Comparison of ENCODE assay signal across 14 cellular contexts in genomic region chr9:93345630-93346239, GRCh38.
DNase-seq lines count a peak whose midpoint lies in the region; ATAC-seq and TF ChIP-seq lines count a peak whose summit lies in the region.
"Had no signal": no experiment of that assay in that cellular context is flagged by ENCODE, and none has a peak within 500 bp of the region (broad histone marks: within the 10 kb centered on the region; RNA-seq: fewer than 3 reads in every experiment).

No MANE protein-coding gene starts in this region.

- H3K9me3 ChIP-seq in ascending aorta (no peaks in the 10 kb centered on the region), thymus (ENCODE audit: control insufficient read depth) (no peaks in the 10 kb centered on the region)
- no peaks in the 10 kb centered on the region for H3K9me3 ChIP-seq in naive thymus-derived CD4-positive, alpha-beta T cell (ENCODE audit: control insufficient read depth in 2 of 3, low read length in 3 of 3)

- TF ChIP-seq CTCF in ascending aorta (IDR thresholded peaks at IDR 0.05) (no peak), glutamatergic neuron (IDR thresholded peaks at IDR 0.05; ENCODE audit: partially characterized antibody, unreplicated experiment) (no peak), HFFc6 (IDR thresholded peaks at IDR 0.05) (no peak)

- H3K4me3 Mint-ChIP-seq in glutamatergic neuron (ENCODE audit: unreplicated experiment) (peak overlapping the region; percentile 80), HFFc6 (no peak overlapping the region)
- peak overlapping the region in 7 of 10 donors; percentile 23 to 91 (median 49) for H3K4me3 Mint-ChIP-seq in naive thymus-derived CD4-positive, alpha-beta T cell

- H3K36me3 ChIP-seq in ascending aorta (no peaks in the 10 kb centered on the region), thymus (ENCODE audit: control insufficient read depth, insufficient read depth) (no peaks in the 10 kb centered on the region)
- no peaks in the 10 kb centered on the region for H3K36me3 ChIP-seq in naive thymus-derived CD4-positive, alpha-beta T cell (ENCODE audit: control insufficient read depth in 2 of 3, insufficient read depth in 3 of 3, low read length in 3 of 3)

- H3K36me3 Mint-ChIP-seq in glutamatergic neuron (ENCODE audit: unreplicated experiment), result no peaks in the 10 kb centered on the region
- peaks cover 0 to 4% (median 3%) of the 10 kb centered on the region in 5 donors for H3K36me3 Mint-ChIP-seq in naive thymus-derived CD4-positive, alpha-beta T cell
- peaks cover 5% of the 10 kb centered on the region for H3K36me3 Mint-ChIP-seq in HFFc6 (ENCODE audit: low read depth)
- H3K36me3 Mint-ChIP-seq: activated naive CD4-positive, alpha-beta T cell treated with anti-CD3 and anti-CD28 coated beads, Interleukin-2, amount 10 ng/mL, durations not matched to agents 7 days and 5 days had no signal

- DNase-seq in ascending aorta (ENCODE audit: low spot score in 2 of 2), result no peak
- peak; percentile 35 for DNase-seq in glutamatergic neuron
- DNase-seq in naive thymus-derived CD4-positive, alpha-beta T cell, result no peak
- no peak for DNase-seq in HFFc6
- DNase-seq in AG08395 (ENCODE audit: low spot score), result no peak
- no peak for DNase-seq in SIG-M5 treated with dmso at 0.1 percent for 504 hours (lab: John Stamatoyannopoulos, UW; ENCODE audit: unreplicated experiment)
- DNase-seq: activated CD4-positive, alpha-beta T cell treated with anti-CD3 and anti-CD28 coated beads for 1 hour; DMS79; HCEC 1CT; NCI-H1436 treated with DMSO at 0.1 percent for 48 hours; PC-3 had no signal

- WGBS in thymus, result 55% methylated on average over 21 of the region's 21 CpGs

- H3K27ac Mint-ChIP-seq in glutamatergic neuron (ENCODE audit: unreplicated experiment), result peak overlapping the region; percentile 33
- no peak overlapping the region for H3K27ac Mint-ChIP-seq in naive thymus-derived CD4-positive, alpha-beta T cell
- no peak overlapping the region for H3K27ac Mint-ChIP-seq in HFFc6
- H3K27ac Mint-ChIP-seq: activated naive CD4-positive, alpha-beta T cell treated with anti-CD3 and anti-CD28 coated beads, Interleukin-2, amount 10 ng/mL, durations not matched to agents 7 days and 5 days had no signal

- no peaks in the 10 kb centered on the region for H3K4me1 ChIP-seq in ascending aorta
- H3K4me1 ChIP-seq in naive thymus-derived CD4-positive, alpha-beta T cell (ENCODE audit: control insufficient read depth in 2 of 2, insufficient read depth in 2 of 2, low read length in 2 of 2), result no peaks in the 10 kb centered on the region
- H3K4me1 ChIP-seq in thymus (ENCODE audit: control insufficient read depth, insufficient read depth, low read length), result no peaks in the 10 kb centered on the region

- intact Hi-C loops in ascending aorta (cut with DNase I), result no loop called here
- intact Hi-C loops in naive thymus-derived CD4-positive, alpha-beta T cell (cut with micrococcal nuclease), result no loop called here

- H3K4me3 ChIP-seq in ascending aorta (peak overlapping the region; percentile 41 to 62), thymus (ENCODE audit: low read length) (peak overlapping the region; percentile 1)
- no peak overlapping the region for H3K4me3 ChIP-seq in naive thymus-derived CD4-positive, alpha-beta T cell (ENCODE audit: low read length)

- CTCF ChIA-PET in naive thymus-derived CD4-positive, alpha-beta T cell (lab: Charles Lee), result no interaction called here

- ATAC-seq in naive thymus-derived CD4-positive, alpha-beta T cell, result no peak
- ATAC-seq: PC-3 had no signal

- H3K4me1 Mint-ChIP-seq in glutamatergic neuron (ENCODE audit: low read depth, unreplicated experiment), result peaks cover 7% of the 10 kb centered on the region
- peaks cover 0 to 6% (median 5%) of the 10 kb centered on the region in 7 donors for H3K4me1 Mint-ChIP-seq in naive thymus-derived CD4-positive, alpha-beta T cell
- no peaks in the 10 kb centered on the region for H3K4me1 Mint-ChIP-seq in HFFc6 (ENCODE audit: low read depth)

- peaks cover 13% of the 10 kb centered on the region for H3K9me3 Mint-ChIP-seq in glutamatergic neuron (ENCODE audit: unreplicated experiment)
- peaks cover 0 to 1% (median 0%) of the 10 kb centered on the region in 11 donors for H3K9me3 Mint-ChIP-seq in naive thymus-derived CD4-positive, alpha-beta T cell
- no peaks in the 10 kb centered on the region for H3K9me3 Mint-ChIP-seq in HFFc6
- H3K9me3 Mint-ChIP-seq: activated naive CD4-positive, alpha-beta T cell treated with anti-CD3 and anti-CD28 coated beads, Interleukin-2, amount 10 ng/mL, durations not matched to agents 7 days and 5 days had no signal

- POLR2A ChIA-PET in naive thymus-derived CD4-positive, alpha-beta T cell (lab: Charles Lee), result no interaction called here

- no peaks in the 10 kb centered on the region for H3K27me3 ChIP-seq in ascending aorta
- peaks cover 0 to 7% of the 10 kb centered on the region in 2 donors for H3K27me3 ChIP-seq in naive thymus-derived CD4-positive, alpha-beta T cell (ENCODE audit: control insufficient read depth in 2 of 2, insufficient read depth in 2 of 2, low read length in 2 of 2)
- peaks cover 20% of the 10 kb centered on the region for H3K27me3 ChIP-seq in thymus (ENCODE audit: control insufficient read depth, insufficient read depth)

- H3K27ac ChIP-seq in ascending aorta, result no peak overlapping the region
- no peak overlapping the region for H3K27ac ChIP-seq in naive thymus-derived CD4-positive, alpha-beta T cell (ENCODE audit: low read depth, low read length)
- no peak overlapping the region for H3K27ac ChIP-seq in thymus (ENCODE audit: low read depth)
- H3K27ac ChIP-seq: epithelial cell of prostate had no signal

- H3K27me3 Mint-ChIP-seq in glutamatergic neuron (ENCODE audit: unreplicated experiment) (peaks cover 15% of the 10 kb centered on the region), HFFc6 (ENCODE audit: insufficient read depth) (peaks cover 37% of the 10 kb centered on the region)
- peaks cover 36 to 64% (median 59%) of the 10 kb centered on the region in 5 donors for H3K27me3 Mint-ChIP-seq in naive thymus-derived CD4-positive, alpha-beta T cell
